ENCODE assay signal across 13 cellular contexts in genomic region chr22:26711205-26711958, GRCh38. TPM values are rescaled to one million over a fixed set of nuclear protein-coding genes. Genes with fewer than 3 reads are reported as not detected.
A peak's percentile ranks its signal among the peaks of the same experiment; 100 is the strongest.
DNase-seq lines count a peak whose midpoint lies in the region; ATAC-seq and TF ChIP-seq lines count a peak whose summit lies in the region.
"Had no signal": no experiment of that assay in that cellular context is flagged by ENCODE, and none has a peak within 500 bp of the region (broad histone marks: within the 10 kb centered on the region; RNA-seq: fewer than 3 reads in every experiment).

No MANE protein-coding gene starts in this region.

- H3K9ac ChIP-seq in neural progenitor cell: no peak overlapping the region

- no peak overlapping the region for H3K27ac ChIP-seq in neural progenitor cell
- H3K27ac ChIP-seq: RWPE1 had no signal

- H3K4me3 ChIP-seq in AG10803 (ENCODE audit: low read length) (no peak overlapping the region), fibroblast of pulmonary artery (replicated peaks; ENCODE audit: low read depth, low read length) (no peak overlapping the region), neural progenitor cell (no peak overlapping the region)

- no peak overlapping the region for H3K27ac Mint-ChIP-seq in neural progenitor cell
- H3K27ac Mint-ChIP-seq: activated T-helper 1 cell treated with anti-CD3 and anti-CD28 coated beads, Interleukin-12 subunit alpha, Interleukin-12 subunit beta, Interleukin-2, Interleukin-4 antibody, amounts not matched to agents 30 ng/mL and 10 ng/mL and 1 ng/mL, durations not matched to agents 14 hours and 24 hours and 36 hours had no signal

- H3K36me3 ChIP-seq in neural progenitor cell: no peaks in the 10 kb centered on the region

- in situ Hi-C loops in GM13976 (cut with MboI; ENCODE audit: low sequenced_read_pairs, unreplicated experiment): no loop called here

- H3K4me3 Mint-ChIP-seq in neural progenitor cell: no peak overlapping the region
- H3K4me3 Mint-ChIP-seq: activated T-helper 1 cell treated with anti-CD3 and anti-CD28 coated beads, Interleukin-12 subunit alpha, Interleukin-12 subunit beta, Interleukin-2, Interleukin-4 antibody, amounts not matched to agents 30 ng/mL and 10 ng/mL and 1 ng/mL, durations not matched to agents 14 hours and 24 hours and 36 hours had no signal

- H3K36me3 Mint-ChIP-seq in neural progenitor cell: peaks cover 20% of the 10 kb centered on the region

- H3K9me3 Mint-ChIP-seq in neural progenitor cell: peaks cover 17% of the 10 kb centered on the region

- H3K4me1 Mint-ChIP-seq in neural progenitor cell: peaks cover 21% of the 10 kb centered on the region

- H3F3A ChIP-seq in neural progenitor cell (ENCODE audit: low read depth): peaks cover 2% of the 10 kb centered on the region

- no peaks in the 10 kb centered on the region for H3K79me2 ChIP-seq in neural progenitor cell (ENCODE audit: low read depth)

- ATAC-seq in HG02938 (IDR thresholded peaks at IDR 0.05; ENCODE audit: unreplicated experiment): no peak

- no peak overlapping the region for H3K4me2 ChIP-seq in neural progenitor cell

- no peaks in the 10 kb centered on the region for H4K20me1 ChIP-seq in neural progenitor cell (ENCODE audit: low read depth)

- DNase-seq in AG10803 (ENCODE audit: low read depth): peak; percentile 24
- peak; percentile 60 for DNase-seq in GM13976 (ENCODE audit: low spot score)
- peak; percentile 10 for DNase-seq in NAMALWA (ENCODE audit: low spot score)
- DNase-seq in fibroblast of pulmonary artery (ENCODE audit: low read depth): peak; percentile 48
- no peak for DNase-seq in SKM-1 treated with dmso at 0.1 percent for 144 hours (lab: John Stamatoyannopoulos, UW; ENCODE audit: unreplicated experiment)
- no peak for DNase-seq in neural progenitor cell (ENCODE audit: low spot score)
- DNase-seq in activated CD4-positive, alpha-beta T cell treated with anti-CD3 and anti-CD28 coated beads for 48 hours: no peak
- DNase-seq: C1 segment of cervical spinal cord, cortex of kidney, NCI-H2171 had no signal

- peaks cover 12% of the 10 kb centered on the region for H3K9me3 ChIP-seq in neural progenitor cell (ENCODE audit: low read depth)

- peaks cover 2% of the 10 kb centered on the region for H3K27me3 Mint-ChIP-seq in neural progenitor cell (ENCODE audit: insufficient read depth, low read depth)

- H3K27me3 ChIP-seq in neural progenitor cell: no peaks in the 10 kb centered on the region

- peaks cover 15% of the 10 kb centered on the region for H3K4me1 ChIP-seq in neural progenitor cell

- no peak for TF ChIP-seq CTCF in AG10803 (conservative IDR thresholded peaks at IDR 0.05; ENCODE audit: low read length)
- no peak for TF ChIP-seq CTCF in GM13976 (IDR thresholded peaks at IDR 0.05; ENCODE audit: borderline replicate concordance, control extremely low read depth, extremely low read depth, insufficient read depth, missing control alignments)
- no peak for TF ChIP-seq CTCF in fibroblast of pulmonary artery (IDR thresholded peaks at IDR 0.05; ENCODE audit: low read length, missing control alignments)
- no peak for TF ChIP-seq CTCF in neural progenitor cell (IDR thresholded peaks at IDR 0.05)

- H2AFZ ChIP-seq in neural progenitor cell (replicated peaks): no peak overlapping the region

RNA-seq across cellular contexts. Expression of gene MIAT, which starts 54.0 kb away (rescaled TPM):
- total RNA-seq in neural progenitor cell (ENCODE audit: low replicate concordance): 262 and 277 TPM in 2 replicates

Comparison
In these comparisons a context has a peak if more than half of its experiments do, and no peak if none do; other contexts are left out.
1. DNase-seq: peak in AG10803 (single experiment), GM13976 (single experiment), NAMALWA (single experiment) and fibroblast of pulmonary artery (single experiment); none in SKM-1 treated with dmso at 0.1 percent for 144 hours (single experiment), neural progenitor cell (single experiment) and activated CD4-positive, alpha-beta T cell treated with anti-CD3 and anti-CD28 coated beads for 48 hours (single experiment).